Comparison of ENCODE assay signal across 32 cellular contexts in the genomic region with DNA sequence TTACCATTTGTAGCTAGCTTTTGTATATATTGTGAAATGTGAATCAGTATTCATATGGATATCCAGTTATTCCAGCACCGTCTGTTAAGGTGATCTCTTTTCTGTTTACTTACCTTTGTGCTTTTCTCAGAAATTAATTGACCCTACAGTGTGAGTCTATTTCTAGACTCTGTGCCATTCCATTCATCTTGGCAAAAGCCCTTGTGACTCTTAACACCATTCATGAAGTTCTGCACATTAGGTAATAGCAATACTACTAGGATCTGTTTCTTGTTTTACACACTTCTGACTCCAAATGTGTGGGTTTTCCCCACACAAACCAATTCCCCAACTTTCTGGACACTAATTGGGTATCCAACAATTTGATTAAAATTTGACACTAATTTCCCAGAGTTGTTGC.
"Had no signal": no experiment of that assay in that cellular context is flagged by ENCODE, and none has a peak within 500 bp of the region (broad histone marks: within the 10 kb centered on the region; RNA-seq: fewer than 3 reads in every experiment).

No MANE protein-coding gene starts in this region.

- H3K9me3 ChIP-seq: esophagus muscularis mucosa, gastrocnemius medialis had no signal

- H3K27me3 ChIP-seq: brain microvascular endothelial cell, esophagus muscularis mucosa, foreskin keratinocyte, gastrocnemius medialis had no signal

- H3K4me3 ChIP-seq: esophagus muscularis mucosa, gastrocnemius medialis had no signal

- DNase-seq: activated B cell treated with CpG ODN at 0.5 μM for 24 hours; activated CD4-positive, alpha-beta T cell treated with anti-CD3 and anti-CD28 coated beads for 48 hours; activated CD4-positive, alpha-beta T cell treated with anti-CD3 and anti-CD28 coated beads, Interleukin-2, amount 50 U/mL, for 1 hour; activated CD4-positive, alpha-beta T cell treated with anti-CD3 and anti-CD28 coated beads, Interleukin-2, amount 50 U/mL, for 48 hours; activated CD8-positive, alpha-beta memory T cell treated with anti-CD3 and anti-CD28 coated beads for 24 hours; activated CD8-positive, alpha-beta T cell treated with anti-CD3 and anti-CD28 coated beads for 36 hours; activated effector memory CD4-positive, alpha-beta T cell treated with Interleukin-2 at 50 U/mL for 16 hours; activated gamma-delta T cell treated with Interleukin-2 at 50 U/mL for 16 hours; activated naive CD4-positive, alpha-beta T cell treated with anti-CD3 and anti-CD28 coated beads, Interleukin-2, amount 50 U/mL, for 16 hours; activated naive CD4-positive, alpha-beta T cell treated with Interleukin-2 at 50 U/mL for 16 hours; activated T-cell treated with anti-CD3 and anti-CD28 coated beads, Interleukin-2, amount 50 U/mL, for 4 hours; amniotic stem cell; anterior cingulate cortex; brain microvascular endothelial cell; caudate nucleus; cortex of kidney; dermis blood vessel endothelial cell; effector CD4-positive, alpha-beta T cell; effector memory CD8-positive, alpha-beta T cell; erythroblast; foreskin keratinocyte; gastrocnemius medialis; glutamatergic neuron; T-cell; T1000; WERI-Rb-1 had no signal

- ATAC-seq: activated CD4-positive, CD25-positive, alpha-beta regulatory T cell treated with anti-CD3 and anti-CD28 coated beads, Interleukin-2, amount 50 U/mL, for 24 hours; activated CD8-positive, alpha-beta T cell treated with anti-CD3 and anti-CD28 coated beads for 36 hours; activated T-cell treated with anti-CD3 and anti-CD28 coated beads, Interleukin-2, amount 50 U/mL, for 4 hours; activated T-helper 17 cell treated with anti-CD3 and anti-CD28 coated beads, Interleukin-2, amount 50 U/mL, for 72 hours; effector memory CD8-positive, alpha-beta T cell; foreskin keratinocyte; gastrocnemius medialis; T-cell had no signal

- H3K4me1 ChIP-seq: esophagus muscularis mucosa, foreskin keratinocyte had no signal

- H3K36me3 ChIP-seq: brain microvascular endothelial cell, WERI-Rb-1 had no signal

- H3K27ac ChIP-seq: brain microvascular endothelial cell, esophagus muscularis mucosa, foreskin keratinocyte, gastrocnemius medialis, WERI-Rb-1 had no signal

- FAIRE-seq: astrocyte, bronchial epithelial cell, colon had no signal
